1 cellular context compared by ENCODE assay signal in genomic region chr9:131618071-131618479, GRCh38.
A peak's percentile ranks its signal among the peaks of the same experiment; 100 is the strongest.
TF ChIP-seq lines count a peak whose summit lies in the region.

No MANE protein-coding gene starts in this region.

TF ChIP-seq in HEK293, 187 proteins besides CTCF, POLR2A, EP300 and RAD21 (continued from another document and continues in another):
- TF ChIP-seq ZBTB6 (tag by site-specific recombination; IDR thresholded peaks at IDR 0.05) (no peak), OSR2 (tag by site-specific recombination; IDR thresholded peaks at IDR 0.05) (peak; percentile 88), INSM2 (tag by site-specific recombination; IDR thresholded peaks at IDR 0.05) (no peak), ZNF513 (tag by site-specific recombination; IDR thresholded peaks at IDR 0.05) (no peak), ZNF837 (tag by site-specific recombination; IDR thresholded peaks at IDR 0.05) (no peak), ZNF830 (tag by site-specific recombination; IDR thresholded peaks at IDR 0.05; ENCODE audit: low read depth) (no peak), PRDM2 (tag by site-specific recombination; IDR thresholded peaks at IDR 0.05; ENCODE audit: borderline replicate concordance) (no peak), ZNF777 (tag by site-specific recombination; IDR thresholded peaks at IDR 0.05; ENCODE audit: borderline replicate concordance) (no peak), ZNF26 (tag by site-specific recombination; IDR thresholded peaks at IDR 0.05) (no peak), ZNF18 (tag by site-specific recombination; IDR thresholded peaks at IDR 0.05) (peak; percentile 69; the same call in 1 of the 2 replicates), KLF1 (tag by site-specific recombination; IDR thresholded peaks at IDR 0.05) (no peak), YY2 (tag by site-specific recombination; IDR thresholded peaks at IDR 0.05) (no peak), ZNF843 (tag by site-specific recombination; IDR thresholded peaks at IDR 0.05) (no peak), ZBTB10 (tag by site-specific recombination; IDR thresholded peaks at IDR 0.05) (no peak), ZNF311 (tag by site-specific recombination; IDR thresholded peaks at IDR 0.05; ENCODE audit: borderline replicate concordance) (no peak), ZNF585B (tag by site-specific recombination; IDR thresholded peaks at IDR 0.05) (no peak), ZBTB11 (tag by site-specific recombination; conservative IDR thresholded peaks at IDR 0.05; ENCODE audit: low read depth) (no peak), ZNF501 (tag by site-specific recombination; IDR thresholded peaks at IDR 0.05) (no peak), ZBTB17 (tag by site-specific recombination; IDR thresholded peaks at IDR 0.05) (peak; percentile 71), ZFP37 (tag by site-specific recombination; IDR thresholded peaks at IDR 0.05) (no peak), ZFP3 (tag by site-specific recombination; IDR thresholded peaks at IDR 0.05; ENCODE audit: low read depth) (no peak), GLI2 (tag by site-specific recombination; IDR thresholded peaks at IDR 0.05; ENCODE audit: borderline replicate concordance, low read depth) (no peak), ZNF214 (tag by site-specific recombination; IDR thresholded peaks at IDR 0.05; ENCODE audit: borderline replicate concordance) (no peak), ZNF626 (tag by site-specific recombination; IDR thresholded peaks at IDR 0.05) (no peak), ZNF175 (tag by site-specific recombination; IDR thresholded peaks at IDR 0.05) (no peak), HOXA7 (CRISPR knock-in tag; IDR thresholded peaks at IDR 0.05; ENCODE audit: borderline replicate concordance) (no peak), ZNF600 (tag by site-specific recombination; IDR thresholded peaks at IDR 0.05) (peak; percentile 69), ZNF544 (tag by site-specific recombination; IDR thresholded peaks at IDR 0.05) (no peak), TCF7L2 (IDR thresholded peaks at IDR 0.05; ENCODE audit: borderline replicate concordance, low read depth, low read length) (no peak), ZNF302 (tag by site-specific recombination; IDR thresholded peaks at IDR 0.05; ENCODE audit: low read depth) (no peak), SALL2 (tag by site-specific recombination; IDR thresholded peaks at IDR 0.05; ENCODE audit: borderline replicate concordance) (no peak), ZNF157 (tag by site-specific recombination; IDR thresholded peaks at IDR 0.05) (no peak), ZNF521 (tag by site-specific recombination; IDR thresholded peaks at IDR 0.05) (no peak), ZNF704 (tag by site-specific recombination; IDR thresholded peaks at IDR 0.05) (no peak), GLIS1 (tag by site-specific recombination; IDR thresholded peaks at IDR 0.05) (peak; percentile 44; the same call in 1 of the 2 replicates)
